Comparison of ENCODE assay signal across 9 cellular contexts in the genomic region with DNA sequence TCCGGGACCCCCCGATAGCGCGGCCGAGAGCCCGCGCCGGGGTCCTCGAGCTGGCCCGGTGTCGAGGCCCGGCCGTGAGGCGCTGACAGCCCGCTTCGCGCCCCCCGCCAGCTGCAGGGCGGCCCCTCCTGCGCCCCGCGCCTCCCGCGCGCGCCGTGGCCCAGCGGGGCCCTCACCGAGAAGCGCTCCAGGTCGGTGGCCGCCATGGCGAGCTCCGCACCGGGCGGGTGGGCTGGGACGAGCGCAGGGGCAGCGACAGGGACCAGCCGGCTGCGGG. TPM values are rescaled to one million over a fixed set of nuclear protein-coding genes. Genes with fewer than 3 reads are reported as not detected.
DNase-seq lines count a peak whose midpoint lies in the region; ATAC-seq and TF ChIP-seq lines count a peak whose summit lies in the region.
"Had no signal": no experiment of that assay in that cellular context is flagged by ENCODE, and none has a peak within 500 bp of the region (broad histone marks: within the 10 kb centered on the region; RNA-seq: fewer than 3 reads in every experiment).

No MANE protein-coding gene starts in this region.

- no peaks in the 10 kb centered on the region for H3K27me3 ChIP-seq in CD8-positive, alpha-beta memory T cell (ENCODE audit: insufficient read depth, low read length, poor library complexity, severe bottlenecking)
- no peaks in the 10 kb centered on the region for H3K27me3 ChIP-seq in MG63
- H3K27me3 ChIP-seq in ovary, result no peaks in the 10 kb centered on the region

- WGBS in ovary, 3 donors, result 0 to 1% (median 0%) methylated on average over 6 to 41 of the region's 41 CpGs

- peaks cover 24 to 52% (median 34%) of the 10 kb centered on the region in 3 donors for H3K4me1 Mint-ChIP-seq in CD8-positive, alpha-beta memory T cell
- peaks cover 8% of the 10 kb centered on the region for H3K4me1 Mint-ChIP-seq in stimulated activated memory B cell treated with anti-CD40 and anti-IgM and Interleukin-4, amounts not matched to agents 10 μg/mL and 1 μg/mL and 100 μg/mL, for 72 hours

- no peak for ATAC-seq in stimulated activated memory B cell treated with anti-CD40 and anti-IgM and Interleukin-4, amounts not matched to agents 10 μg/mL and 1 μg/mL and 100 μg/mL, for 72 hours

- H3K9me3 ChIP-seq in CD8-positive, alpha-beta memory T cell (ENCODE audit: low read length), result no peaks in the 10 kb centered on the region
- H3K9me3 ChIP-seq in MG63 (no peaks in the 10 kb centered on the region), ovary (no peaks in the 10 kb centered on the region)

- H3K36me3 Mint-ChIP-seq in CD8-positive, alpha-beta memory T cell, result no peaks in the 10 kb centered on the region
- no peaks in the 10 kb centered on the region for H3K36me3 Mint-ChIP-seq in stimulated activated memory B cell treated with anti-CD40 and anti-IgM and Interleukin-4, amounts not matched to agents 10 μg/mL and 1 μg/mL and 100 μg/mL, for 72 hours

- peaks cover 15% of the 10 kb centered on the region for H3K4me1 ChIP-seq in CD8-positive, alpha-beta memory T cell (ENCODE audit: insufficient read depth, low read length)
- peaks cover 7% of the 10 kb centered on the region for H3K4me1 ChIP-seq in ovary (ENCODE audit: insufficient read depth)

- H3K4me3 ChIP-seq in CD8-positive, alpha-beta memory T cell (ENCODE audit: low read length), result peak overlapping the region; percentile 26
- H3K4me3 ChIP-seq in MG63 (peak overlapping the region; percentile 66), epithelial cell of esophagus (ENCODE audit: low read length) (peak overlapping the region; percentile 72), ovary (peak overlapping the region; percentile 80)

- CTCF ChIA-PET in CD8-positive, alpha-beta memory T cell (lab: Charles Lee), result interaction anchor here (1.3 kb wide), 1 partner anchor 43 kb away, joined by 4 read pairs; no protein-coding TSS in a partner anchor

- H3K27ac ChIP-seq in CD8-positive, alpha-beta memory T cell (ENCODE audit: low read depth, low read length), result peak overlapping the region; percentile 55
- peak overlapping the region; percentile 67 to 78 for H3K27ac ChIP-seq in ovary

- H3K27me3 Mint-ChIP-seq in CD8-positive, alpha-beta memory T cell, result peaks cover 3 to 6% of the 10 kb centered on the region in 2 donors
- peaks cover 48% of the 10 kb centered on the region for H3K27me3 Mint-ChIP-seq in stimulated activated memory B cell treated with anti-CD40 and anti-IgM and Interleukin-4, amounts not matched to agents 10 μg/mL and 1 μg/mL and 100 μg/mL, for 72 hours

- POLR2A ChIA-PET in CD8-positive, alpha-beta memory T cell (lab: Charles Lee), result interaction anchor here (1.6 kb wide), 1 partner anchor 29 kb away, joined by 6 read pairs; a partner anchor contains a TSS

- H3K27ac Mint-ChIP-seq in CD8-positive, alpha-beta memory T cell, result no peak overlapping the region
- H3K27ac Mint-ChIP-seq in stimulated activated memory B cell treated with anti-CD40 and anti-IgM and Interleukin-4, amounts not matched to agents 10 μg/mL and 1 μg/mL and 100 μg/mL, for 72 hours, result no peak overlapping the region
- H3K27ac Mint-ChIP-seq: stimulated activated naive CD8-positive, alpha-beta T cell treated with anti-CD3 and anti-CD28 coated beads, Interleukin-15, Interleukin-2, amounts not matched to agents 100 ng/mL and 50 ng/mL, for 24 hours had no signal

- intact Hi-C loops in ovary (cut with DNase I), result loop anchor here in 1 of 4 donors (5.0 kb wide), 1 partner anchor 45 kb away; no protein-coding TSS in a partner anchor

- H3K4me3 Mint-ChIP-seq in CD8-positive, alpha-beta memory T cell, result peak overlapping the region in 1 of 7 donors; percentile 73
- no peak overlapping the region for H3K4me3 Mint-ChIP-seq in stimulated activated memory B cell treated with anti-CD40 and anti-IgM and Interleukin-4, amounts not matched to agents 10 μg/mL and 1 μg/mL and 100 μg/mL, for 72 hours

- in situ Hi-C loops in G401 (cut with HindIII; ENCODE audit: low sequenced_read_pairs), result no loop called here

- no peak for DNase-seq in CD8-positive, alpha-beta memory T cell
- DNase-seq in MG63 (no peak), epithelial cell of esophagus (ENCODE audit: low read depth) (no peak), ovary (peak in 1 of 5 donors; percentile 41), GM10266 (ENCODE audit: extremely low spot score) (no peak), Ammon's horn (ENCODE audit: low spot score) (no peak), G401 (ENCODE audit: low spot score) (no peak)

- no peaks in the 10 kb centered on the region for H3K9me3 Mint-ChIP-seq in CD8-positive, alpha-beta memory T cell
- H3K9me3 Mint-ChIP-seq in stimulated activated memory B cell treated with anti-CD40 and anti-IgM and Interleukin-4, amounts not matched to agents 10 μg/mL and 1 μg/mL and 100 μg/mL, for 72 hours, result no peaks in the 10 kb centered on the region
- H3K9me3 Mint-ChIP-seq: stimulated activated naive CD8-positive, alpha-beta T cell treated with anti-CD3 and anti-CD28 coated beads, Interleukin-15, Interleukin-2, amounts not matched to agents 100 ng/mL and 50 ng/mL, for 24 hours had no signal

- no peaks in the 10 kb centered on the region for H3K36me3 ChIP-seq in CD8-positive, alpha-beta memory T cell (ENCODE audit: insufficient read depth, low read length)
- no peaks in the 10 kb centered on the region; the same call in 1 of the 2 replicates for H3K36me3 ChIP-seq in MG63
- H3K36me3 ChIP-seq in ovary, result no peaks in the 10 kb centered on the region

- no peak for TF ChIP-seq EP300 in ovary (IDR thresholded peaks at IDR 0.05)

- TF ChIP-seq POLR2A in ovary (IDR thresholded peaks at IDR 0.05), result no peak

- TF ChIP-seq CTCF in epithelial cell of esophagus (IDR thresholded peaks at IDR 0.05; ENCODE audit: insufficient read depth, low read depth, low read length, missing control alignments), result no peak
- no peak for TF ChIP-seq CTCF in ovary (IDR thresholded peaks at IDR 0.05)
- no peak for TF ChIP-seq CTCF in GM10266 (IDR thresholded peaks at IDR 0.05; ENCODE audit: control insufficient read depth, insufficient read depth, low read depth, missing control alignments)

RNA-seq across cellular contexts. Expression of a gene that starts 0.2 kb away (rescaled TPM):
- total RNA-seq in CD8-positive, alpha-beta memory T cell, result 10 to 100 TPM; 34.5 to 38.1 TPM
- polyA plus RNA-seq in CD8-positive, alpha-beta memory T cell, result 2.8 TPM
- total RNA-seq in MG63 (2014; rRNA removed; shearing (Covaris generic); ENCODE audit: low replicate concordance), result 36.9 and 53.8 TPM in 2 replicates
- total RNA-seq in ovary, result 10 to 100 TPM; 18.7 to 54.5 (median 40.3) TPM
- 10 to 100 TPM; 23.5 to 36.8 TPM for polyA plus RNA-seq in ovary
- 33.3 and 47.8 TPM in 2 replicates for total RNA-seq in G401 (2014; rRNA removed; shearing (Covaris generic))

RNA-seq across cellular contexts. Expression of a gene that starts 29.6 kb away (rescaled TPM):
- 1 to 10 TPM; 8.8 to 9.1 TPM for total RNA-seq in CD8-positive, alpha-beta memory T cell
- polyA plus RNA-seq in CD8-positive, alpha-beta memory T cell, result 3.4 TPM
- 0.27 TPM in 1 of 2 replicates, not detected in the other for total RNA-seq in MG63 (2014; rRNA removed; shearing (Covaris generic); ENCODE audit: low replicate concordance)
- total RNA-seq in ovary, result 1 to 10 TPM in 1 of 7 donors, under 1 TPM in 1, not detected in 5; 0.10 to 1.4 TPM
- polyA plus RNA-seq in ovary, result under 1 TPM; 0.32 to 0.67 TPM
- 0.07 TPM in 1 of 2 replicates, not detected in the other for total RNA-seq in G401 (2014; rRNA removed; shearing (Covaris generic))

RNA-seq across cellular contexts. Expression of a gene that starts 36.2 kb away (rescaled TPM):
- under 1 TPM in 1 of 2 experiments, not detected in 1; 0.07 TPM for total RNA-seq in CD8-positive, alpha-beta memory T cell
- not detected for polyA plus RNA-seq in CD8-positive, alpha-beta memory T cell
- total RNA-seq in MG63 (2014; rRNA removed; shearing (Covaris generic); ENCODE audit: low replicate concordance), result not detected in 2 replicates
- total RNA-seq in ovary, result 1 to 10 TPM in 1 of 7 donors, under 1 TPM in 5, not detected in 1; 0.23 to 2.2 (median 0.64) TPM
- under 1 TPM; 0.05 to 0.07 TPM for polyA plus RNA-seq in ovary
- total RNA-seq in G401 (2014; rRNA removed; shearing (Covaris generic)), result 0.78 and 1.1 TPM in 2 replicates

RNA-seq across cellular contexts. Expression of a gene that starts 39.5 kb away (rescaled TPM):
- total RNA-seq in CD8-positive, alpha-beta memory T cell, result 10 to 100 TPM; 21.1 to 23.3 TPM
- 15.9 TPM for polyA plus RNA-seq in CD8-positive, alpha-beta memory T cell
- 5.3 and 6.2 TPM in 2 replicates for total RNA-seq in MG63 (2014; rRNA removed; shearing (Covaris generic); ENCODE audit: low replicate concordance)
- total RNA-seq in ovary, result 10 to 100 TPM in 4 of 7 donors, 1 to 10 TPM in 3; 8.0 to 13.0 (median 11.3) TPM
- polyA plus RNA-seq in ovary, result 1 to 10 TPM; 4.2 to 9.0 TPM
- total RNA-seq in G401 (2014; rRNA removed; shearing (Covaris generic)), result 1.4 and 6.4 TPM in 2 replicates

RNA-seq across cellular contexts. Expression of a gene that starts 53.6 kb away (rescaled TPM):
- total RNA-seq in CD8-positive, alpha-beta memory T cell, result 1 to 10 TPM; 1.6 to 2.0 TPM
- polyA plus RNA-seq in CD8-positive, alpha-beta memory T cell, result not detected
- total RNA-seq in MG63 (2014; rRNA removed; shearing (Covaris generic); ENCODE audit: low replicate concordance), result 8.6 and 16.4 TPM in 2 replicates
- total RNA-seq in ovary, result 10 to 100 TPM in 3 of 7 donors, 1 to 10 TPM in 4; 3.8 to 22.4 (median 8.9) TPM
- polyA plus RNA-seq in ovary, result 1 to 10 TPM; 4.1 to 5.9 TPM
- 3.1 and 5.9 TPM in 2 replicates for total RNA-seq in G401 (2014; rRNA removed; shearing (Covaris generic))

Comparison
In these comparisons a context has a peak if more than half of its experiments do, and no peak if none do; other contexts are left out.
1. H3K4me3 ChIP-seq: peak in every context shown above with its lines; median percentile 80 in ovary; 72 in epithelial cell of esophagus; 66 in MG63; 26 in CD8-positive, alpha-beta memory T cell.